20 cellular contexts compared by ENCODE assay signal in genomic region chr11:115696472-115697011, GRCh38.
A peak's percentile ranks its signal among the peaks of the same experiment; 100 is the strongest.
DNase-seq lines count a peak whose midpoint lies in the region; ATAC-seq and TF ChIP-seq lines count a peak whose summit lies in the region.
"Had no signal": no experiment of that assay in that cellular context is flagged by ENCODE, and none has a peak within 500 bp of the region (broad histone marks: within the 10 kb centered on the region; RNA-seq: fewer than 3 reads in every experiment).

No MANE protein-coding gene starts in this region.

- H3K4me1 ChIP-seq in IMR-90 (ENCODE audit: control insufficient read depth, insufficient read depth, low read length) (peaks cover 7% of the 10 kb centered on the region; the same call in 1 of the 2 replicates), left ventricle myocardium inferior (peaks cover 30% of the 10 kb centered on the region), neuronal stem cell (ENCODE audit: control insufficient read depth in 2 of 2, insufficient read depth in 1 of 2, low read depth in 1 of 2, low read length in 2 of 2) (peaks cover 0 to 28% of the 10 kb centered on the region in 2 donors)
- H3K4me1 ChIP-seq: SJCRH30 had no signal

- no peak overlapping the region for H3K4me2 ChIP-seq in IMR-90 (ENCODE audit: low read depth, low read length)
- H3K4me2 ChIP-seq in neuronal stem cell (ENCODE audit: insufficient read depth, low read length, poor library complexity, severe bottlenecking): no peak overlapping the region
- H3K4me2 ChIP-seq: PC-9 had no signal

- no peak overlapping the region for H2AK9ac ChIP-seq in IMR-90 (replicated peaks; ENCODE audit: low read depth, low read length, poor library complexity)

- H2BK5ac ChIP-seq in IMR-90 (ENCODE audit: low read depth, low read length, poor library complexity, severe bottlenecking) (no peak overlapping the region), neuronal stem cell (ENCODE audit: low read length) (no peak overlapping the region)

- no peak overlapping the region for H3K56ac ChIP-seq in IMR-90 (ENCODE audit: extremely low read depth, insufficient read depth, low read length)

- H3K4ac ChIP-seq in IMR-90 (ENCODE audit: low read depth, low read length) (no peak overlapping the region), neuronal stem cell (ENCODE audit: low read length) (no peak overlapping the region)

- CTCF ChIA-PET in IMR-90 (lab: Yijun Ruan, JAX): no interaction called here

- H2AFZ ChIP-seq in IMR-90 (replicated peaks; ENCODE audit: low read length, poor library complexity): peak overlapping the region; percentile 28
- H2AFZ ChIP-seq in neuronal stem cell (ENCODE audit: low read length): no peak overlapping the region
- H2AFZ ChIP-seq: PC-9 had no signal

- DNase-seq in NCI-H2227 (lab: John Stamatoyannopoulos, UW; ENCODE audit: unreplicated experiment) (peak; percentile 22), NCI-H2227 treated with DMSO at 0.1 percent for 48 hours (lab: John Stamatoyannopoulos, UW) (no peak), IMR-90 (no peak), left ventricle myocardium inferior (no peak), neuronal stem cell (ENCODE audit: low spot score) (no peak), GM20000 (ENCODE audit: low spot score) (no peak), KBM-7 (no peak)
- DNase-seq: DMS 273 treated with DMSO at 0.1 percent for 48 hours, GF-D8, GOT3, MM.1S, NCI-H1436 treated with DMSO at 0.1 percent for 48 hours, NCI-H2029, NCI-H2171 treated with DMSO at 0.1 percent for 48 hours, NCI-H774, PC-9, SJCRH30 had no signal

- H3K9me3 ChIP-seq in IMR-90 (ENCODE audit: control insufficient read depth, insufficient read depth, low read length) (no peaks in the 10 kb centered on the region), left ventricle myocardium inferior (replicated peaks) (no peaks in the 10 kb centered on the region), neuronal stem cell (replicated peaks in 1 of 2; ENCODE audit: control insufficient read depth in 2 of 2, insufficient read depth in 1 of 2, low read depth in 1 of 2, low read length in 2 of 2) (no peaks in the 10 kb centered on the region)
- H3K9me3 ChIP-seq: SJCRH30 had no signal

- H2BK12ac ChIP-seq in neuronal stem cell (ENCODE audit: low read length): peak overlapping the region; percentile 91

- no peak overlapping the region for H2BK15ac ChIP-seq in IMR-90 (ENCODE audit: low read depth, low read length)
- no peak overlapping the region for H2BK15ac ChIP-seq in neuronal stem cell (ENCODE audit: low read length)

- TF ChIP-seq RAD21 in IMR-90 (IDR thresholded peaks at IDR 0.05; ENCODE audit: low read length): no peak

- TF ChIP-seq POLR2A in IMR-90 (IDR thresholded peaks at IDR 0.05; ENCODE audit: low read depth, low read length): no peak

- H3K79me1 ChIP-seq in IMR-90 (ENCODE audit: low read depth in 1 of 2, low read length in 2 of 2): no peaks in the 10 kb centered on the region
- H3K79me1 ChIP-seq in neuronal stem cell (ENCODE audit: low read depth, low read length): no peaks in the 10 kb centered on the region

- H3K27me3 ChIP-seq in IMR-90 (ENCODE audit: control insufficient read depth, insufficient read depth, low read length): peaks cover 14% of the 10 kb centered on the region
- peaks cover 11% of the 10 kb centered on the region for H3K27me3 ChIP-seq in left ventricle myocardium inferior (ENCODE audit: low read depth)
- peaks cover 0 to 6% (median 0%) of the 10 kb centered on the region in 3 experiments for H3K27me3 ChIP-seq in neuronal stem cell (ENCODE audit: control insufficient read depth in 3 of 3, insufficient read depth in 3 of 3, low read depth in 1 of 3, low read length in 3 of 3)
- H3K27me3 ChIP-seq: SJCRH30 had no signal

- in situ Hi-C loops in IMR-90 (cut with MboI; ENCODE audit: low sequenced_read_pairs): no loop called here
- in situ Hi-C loops in KBM-7 (cut with MboI; ENCODE audit: low pct_unique_long_range_greater_than_20kb, low sequenced_read_pairs): no loop called here

- H2AK5ac ChIP-seq in IMR-90 (ENCODE audit: low read depth, low read length) (no peak overlapping the region), neuronal stem cell (ENCODE audit: low read depth, low read length) (no peak overlapping the region)

- POLR2A ChIA-PET in IMR-90 (lab: Charles Lee; ENCODE audit: unreplicated experiment): no interaction called here

- H3K9me1 ChIP-seq in IMR-90 (ENCODE audit: insufficient read depth, low read length): no peaks in the 10 kb centered on the region

- no peak overlapping the region for H3K4me3 ChIP-seq in IMR-90 (ENCODE audit: insufficient read depth, low read depth, low read length)
- no peak overlapping the region for H3K4me3 ChIP-seq in left ventricle myocardium inferior
- H3K4me3 ChIP-seq in neuronal stem cell (ENCODE audit: low read length in 2 of 2): no peak overlapping the region
- H3K4me3 ChIP-seq: GM12878, PC-9, SJCRH30 had no signal

- H4K20me1 ChIP-seq in IMR-90 (ENCODE audit: insufficient read depth, low read length): no peaks in the 10 kb centered on the region

- no peak overlapping the region for H3K23ac ChIP-seq in IMR-90 (ENCODE audit: low read depth, low read length)
- no peak overlapping the region for H3K23ac ChIP-seq in neuronal stem cell (ENCODE audit: low read depth, low read length, poor library complexity)

- no peaks in the 10 kb centered on the region for H3K36me3 ChIP-seq in IMR-90 (ENCODE audit: control insufficient read depth, insufficient read depth, low read length)
- no peaks in the 10 kb centered on the region for H3K36me3 ChIP-seq in left ventricle myocardium inferior
- H3K36me3 ChIP-seq in neuronal stem cell (replicated peaks in 1 of 2; ENCODE audit: control insufficient read depth in 2 of 2, insufficient read depth in 2 of 2, low read length in 2 of 2): no peaks in the 10 kb centered on the region
- H3K36me3 ChIP-seq: SJCRH30 had no signal

- H3K14ac ChIP-seq in IMR-90 (replicated peaks; ENCODE audit: low read depth, low read length) (no peak overlapping the region), neuronal stem cell (ENCODE audit: low read length) (no peak overlapping the region)

- dilution Hi-C loops in IMR-90 (cut with HindIII; ENCODE audit: low sequenced_read_pairs, unreplicated experiment): no loop called here

- H2BK20ac ChIP-seq in IMR-90 (ENCODE audit: low read depth, low read length): no peak overlapping the region

- H4K91ac ChIP-seq in IMR-90 (ENCODE audit: insufficient read depth, low read depth, low read length): no peak overlapping the region
- H4K91ac ChIP-seq in neuronal stem cell (ENCODE audit: low read depth, low read length, poor library complexity): no peak overlapping the region

- H3K27ac ChIP-seq in IMR-90 (ENCODE audit: insufficient read depth, low read length) (no peak overlapping the region), left ventricle myocardium inferior (replicated peaks) (peak overlapping the region; percentile 54), neuronal stem cell (replicated peaks; ENCODE audit: low read length) (peak overlapping the region; percentile 39)
- H3K27ac ChIP-seq: PC-9, RWPE1, SJCRH30 had no signal

- H3K9ac ChIP-seq in IMR-90 (ENCODE audit: low read depth, low read length) (no peak overlapping the region), neuronal stem cell (ENCODE audit: low read depth, low read length, poor library complexity) (no peak overlapping the region)

- 0% methylated on average over 1 of the region's 6 CpGs; no CpG with 5 or more reads in 1 of the 2 experiments for WGBS in IMR-90 (ENCODE audit: extremely low coverage in 2 of 2, insufficient read length in 1 of 2), 2 experiments
- WGBS in neuronal stem cell (ENCODE audit: extremely low coverage in 2 of 2, insufficient read length in 2 of 2, insufficient replicate concordance in 1 of 2), 2 donors: no CpG with 5 or more reads among the region's 6 CpGs

- H4K8ac ChIP-seq in IMR-90 (ENCODE audit: low read depth in 2 of 2, low read length in 2 of 2) (no peak overlapping the region), neuronal stem cell (ENCODE audit: low read depth, low read length) (no peak overlapping the region)

- H2BK120ac ChIP-seq in IMR-90 (ENCODE audit: low read depth, low read length): no peak overlapping the region
- no peak overlapping the region for H2BK120ac ChIP-seq in neuronal stem cell (ENCODE audit: low read depth, low read length)

- H4K5ac ChIP-seq in IMR-90 (ENCODE audit: low read depth, low read length): no peak overlapping the region

- intact Hi-C loops in IMR-90 (cut with micrococcal nuclease) (no loop called here), left ventricle myocardium inferior (cut with micrococcal nuclease) (no loop called here)

- no peak overlapping the region for H3K18ac ChIP-seq in IMR-90 (ENCODE audit: low read depth, low read length)
- H3K18ac ChIP-seq in neuronal stem cell (ENCODE audit: low read length): peak overlapping the region; percentile 41

- ATAC-seq in IMR-90 (ENCODE audit: low read depth) (peak; percentile 46; the same call in 1 of the 2 replicates), HG02840 (IDR thresholded peaks at IDR 0.05; ENCODE audit: low FRiP score, unreplicated experiment) (no peak)
- ATAC-seq: GM12878 had no signal

- no peak for TF ChIP-seq CTCF in IMR-90 (conservative IDR thresholded peaks at IDR 0.05; ENCODE audit: low read depth, low read length)
- TF ChIP-seq CTCF in left ventricle myocardium inferior (IDR thresholded peaks at IDR 0.05; ENCODE audit: borderline replicate concordance): no peak
- no peak for TF ChIP-seq CTCF in GM20000 (IDR thresholded peaks at IDR 0.05; ENCODE audit: extremely low read depth, missing control alignments)

- no TSS peak for BruUV-seq in IMR-90 (replicated peaks; lab: Mats Ljungman, UMichigan)

TF ChIP-seq in IMR-90, 13 proteins besides CTCF, POLR2A, EP300 and RAD21:
- TF ChIP-seq CEBPB (IDR thresholded peaks at IDR 0.05; ENCODE audit: low read depth, low read length) (no peak), RCOR1 (IDR thresholded peaks at IDR 0.05; ENCODE audit: insufficient replicate concordance, low read length) (no peak), ELK1 (IDR thresholded peaks at IDR 0.05; ENCODE audit: borderline replicate concordance, low read depth, low read length) (no peak), MAFK (IDR thresholded peaks at IDR 0.05; ENCODE audit: low read depth, low read length) (no peak), CHD1 (IDR thresholded peaks at IDR 0.05; ENCODE audit: low read depth, low read length) (no peak), BHLHE40 (IDR thresholded peaks at IDR 0.05; ENCODE audit: low read depth, low read length) (no peak)
